14 cellular contexts compared by ENCODE assay signal in the genomic region with DNA sequence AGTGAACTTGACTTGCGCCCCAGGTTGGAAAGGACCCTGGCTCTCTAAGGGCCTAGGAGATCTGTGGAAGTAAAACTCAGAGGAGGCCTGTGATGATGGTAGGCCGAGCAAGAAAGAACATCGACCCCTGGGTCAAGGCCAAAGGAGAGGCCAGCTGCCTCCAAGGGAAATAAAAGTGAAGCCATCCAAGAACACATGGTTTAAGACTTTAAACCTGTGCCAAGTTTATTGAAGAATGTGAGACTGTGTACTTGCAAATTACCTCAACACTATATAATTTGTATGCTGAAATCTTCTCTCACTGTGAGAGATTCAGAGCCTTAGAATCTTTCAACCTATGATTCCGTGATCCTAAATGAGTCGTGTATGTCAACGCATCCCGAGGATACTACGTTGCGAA.
"Had no signal": no experiment of that assay in that cellular context is flagged by ENCODE, and none has a peak within 500 bp of the region (broad histone marks: within the 10 kb centered on the region; RNA-seq: fewer than 3 reads in every experiment).

No MANE protein-coding gene starts in this region.

- H3K4me3 ChIP-seq: cardiac muscle cell, esophagus muscularis mucosa, gastrocnemius medialis, skin epidermis, tibial artery, uterus had no signal

- DNase-seq: activated CD4-positive, alpha-beta T cell treated with anti-CD3 and anti-CD28 coated beads for 1 hour; activated CD4-positive, alpha-beta T cell treated with anti-CD3 and anti-CD28 coated beads, Interleukin-2, amount 50 U/mL, for 48 hours; activated effector memory CD4-positive, alpha-beta T cell treated with anti-CD3 and anti-CD28 coated beads, Interleukin-2, amount 50 U/mL, for 16 hours; activated T-cell treated with anti-CD3 and anti-CD28 coated beads, Interleukin-2, amount 50 U/mL, for 4 hours; anterior cingulate cortex; gastrocnemius medialis; kidney glomerular epithelial cell; SW 1271; tibial artery; uterus had no signal

- H3K27me3 ChIP-seq: cardiac muscle cell, esophagus muscularis mucosa, gastrocnemius medialis, tibial artery, uterus had no signal

- ATAC-seq: activated naive CD4-positive, alpha-beta T cell treated with anti-CD3 and anti-CD28 coated beads, Interleukin-2, amount 50 U/mL, for 72 hours; activated T-cell treated with anti-CD3 and anti-CD28 coated beads, Interleukin-2, amount 50 U/mL, for 4 hours; gastrocnemius medialis had no signal

- H3K4me1 ChIP-seq: gastrocnemius medialis, uterus had no signal

- H3K27ac ChIP-seq: gastrocnemius medialis, skin epidermis, tibial artery had no signal

- H3K36me3 ChIP-seq: cardiac muscle cell, esophagus muscularis mucosa, gastrocnemius medialis, tibial artery, uterus had no signal

- H3K9me3 ChIP-seq: esophagus muscularis mucosa, gastrocnemius medialis, tibial artery, uterus had no signal
